In genomic region chr3:149812606-149813366, GRCh38 we compare ENCODE assay signal across 8 cellular contexts. TPM values are rescaled to one million over a fixed set of nuclear protein-coding genes. Genes with fewer than 3 reads are reported as not detected.
DNase-seq lines count a peak whose midpoint lies in the region; ATAC-seq and TF ChIP-seq lines count a peak whose summit lies in the region.

A gene with protein sequence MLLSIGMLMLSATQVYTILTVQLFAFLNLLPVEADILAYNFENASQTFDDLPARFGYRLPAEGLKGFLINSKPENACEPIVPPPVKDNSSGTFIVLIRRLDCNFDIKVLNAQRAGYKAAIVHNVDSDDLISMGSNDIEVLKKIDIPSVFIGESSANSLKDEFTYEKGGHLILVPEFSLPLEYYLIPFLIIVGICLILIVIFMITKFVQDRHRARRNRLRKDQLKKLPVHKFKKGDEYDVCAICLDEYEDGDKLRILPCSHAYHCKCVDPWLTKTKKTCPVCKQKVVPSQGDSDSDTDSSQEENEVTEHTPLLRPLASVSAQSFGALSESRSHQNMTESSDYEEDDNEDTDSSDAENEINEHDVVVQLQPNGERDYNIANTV (plus strand): TSS chr3:149813215. CDS start chr3:149846027, 32,812 bp downstream.

- CTCF ChIA-PET in mammary epithelial cell (lab: Charles Lee; ENCODE audit: low non-redundant PET): interaction anchor here (0.6 kb wide), 1 partner anchor 168 kb away, joined by 5 read pairs; no protein-coding TSS in a partner anchor

- peak within 1 kb of the TSS; percentile 91 for H3K9ac ChIP-seq in mammary epithelial cell (ENCODE audit: insufficient read depth, low read length)

- no peaks in the 10 kb centered on the region for H3K36me3 ChIP-seq in mammary epithelial cell (ENCODE audit: insufficient read depth, low read length)

- H3K4me2 ChIP-seq in mammary epithelial cell (ENCODE audit: insufficient read depth, low read depth, low read length): peak within 1 kb of the TSS; percentile 85

- TF ChIP-seq CTCF in WI38 (IDR thresholded peaks at IDR 0.05; ENCODE audit: low read depth, low read length) (no peak), mammary epithelial cell (conservative IDR thresholded peaks at IDR 0.05 in 1 of 2, IDR thresholded peaks at IDR 0.05 in 1 of 2; ENCODE audit: extremely low read depth in 1 of 2, insufficient read depth in 1 of 2, low read depth in 1 of 2, low read length in 2 of 2) (no peak)

- intact Hi-C loops in mammary epithelial cell (cut with micrococcal nuclease): loop anchor here (1.0 kb wide), 1 partner anchor 47 kb away; no protein-coding TSS in a partner anchor

- in situ Hi-C loops in GM18951 (cut with MboI; ENCODE audit: low sequenced_read_pairs, unreplicated experiment): no loop called here
- in situ Hi-C loops in mammary epithelial cell (cut with MboI; ENCODE audit: low sequenced_read_pairs in 2 of 2): no loop called here

- 7% methylated on average over 20 of the region's 56 CpGs for WGBS in mammary epithelial cell (ENCODE audit: low coverage, missing lambda C conversion rate)

- peaks cover 41% of the 10 kb centered on the region for H3K4me1 ChIP-seq in mammary epithelial cell (ENCODE audit: insufficient read depth, low read length)

- TF ChIP-seq POLR2A in GM18951 (IDR thresholded peaks at IDR 0.05; ENCODE audit: extremely low read depth, insufficient read depth, insufficient read length): peak; percentile 71

- ATAC-seq in HG03175 (IDR thresholded peaks at IDR 0.05; ENCODE audit: unreplicated experiment): peak; percentile 94

- no peaks in the 10 kb centered on the region for H3K27me3 ChIP-seq in mammary epithelial cell (ENCODE audit: insufficient read depth, low read length)

- dilution Hi-C loops in mammary epithelial cell (cut with HindIII; ENCODE audit: low sequenced_read_pairs): no loop called here

- H3K4me3 ChIP-seq in WI38 (ENCODE audit: low read depth, low read length): peak within 1 kb of the TSS; percentile 85
- H3K4me3 ChIP-seq in mammary epithelial cell (replicated peaks in 1 of 3; ENCODE audit: insufficient read depth in 1 of 3, low read depth in 2 of 3, low read length in 3 of 3): peak within 1 kb of the TSS; percentile 43 to 64 (median 62)
- H3K4me3 ChIP-seq in skin epidermis: peak within 1 kb of the TSS; percentile 48 to 88 (median 77)

- DNase-seq in AG08396 (ENCODE audit: low spot score) (peak; percentile 92), NCI-H2227 treated with DMSO at 0.1 percent for 48 hours (lab: John Stamatoyannopoulos, UW) (peak; percentile 84), mammary epithelial cell (peak; percentile 88), iPS-NIHi11 (ENCODE audit: low spot score) (peak; percentile 85)

- H4K20me1 ChIP-seq in mammary epithelial cell (ENCODE audit: insufficient read depth, low read length): no peaks in the 10 kb centered on the region

- peaks cover 48% of the 10 kb centered on the region for H3K79me2 ChIP-seq in mammary epithelial cell (ENCODE audit: insufficient read depth, low read length)

- H3K9me3 ChIP-seq in mammary epithelial cell (replicated peaks; ENCODE audit: insufficient read depth, low read length): no peaks in the 10 kb centered on the region

- no TSS peak for BruUV-seq in mammary epithelial cell (replicated peaks; lab: Mats Ljungman, UMichigan)

- peak within 1 kb of the TSS; percentile 90 for H2AFZ ChIP-seq in mammary epithelial cell (ENCODE audit: low read depth, low read length)

- H3K27ac ChIP-seq in mammary epithelial cell (ENCODE audit: insufficient read depth, low read depth, low read length) (peak within 1 kb of the TSS; percentile 95), skin epidermis (peak within 1 kb of the TSS; percentile 88 to 100 (median 98))

RNA-seq across cellular contexts. Expression of the gene that starts here (rescaled TPM):
- total RNA-seq in mammary epithelial cell: 100 to 1,000 TPM in 1 of 2 donors, 10 to 100 TPM in 1; 39.7 to 105 TPM
- 31.7 TPM for polyA plus RNA-seq in mammary epithelial cell
- polyA minus RNA-seq in mammary epithelial cell: 147 TPM

Comparison
In these comparisons a context has a peak if more than half of its experiments do, and no peak if none do; other contexts are left out.
1. Peak in every context shown above with its lines: DNase-seq, ATAC-seq, H3K4me3 ChIP-seq and H3K27ac ChIP-seq.